ENCODE assay signal across 8 cellular contexts in genomic region chr1:225816643-225817538, GRCh38. TPM values are rescaled to one million over a fixed set of nuclear protein-coding genes. Genes with fewer than 3 reads are reported as not detected.
A peak's percentile ranks its signal among the peaks of the same experiment; 100 is the strongest.
DNase-seq lines count a peak whose midpoint lies in the region; ATAC-seq and TF ChIP-seq lines count a peak whose summit lies in the region.

No MANE protein-coding gene starts in this region.

- no peak for TF ChIP-seq CTCF in A673 (conservative IDR thresholded peaks at IDR 0.05; ENCODE audit: low read depth, low read length)
- no peak for TF ChIP-seq CTCF in glutamatergic neuron (IDR thresholded peaks at IDR 0.05; ENCODE audit: partially characterized antibody, unreplicated experiment)
- no peak for TF ChIP-seq CTCF in osteocyte (IDR thresholded peaks at IDR 0.05)
- no peak for TF ChIP-seq CTCF in activated CD8-positive, alpha-beta T cell treated with anti-CD3 and anti-CD28 coated beads for 36 hours (IDR thresholded peaks at IDR 0.05)

- POLR2A ChIA-PET in A673 (lab: Charles Lee; ENCODE audit: low non-redundant PET), result no interaction called here
- POLR2A ChIA-PET in activated CD8-positive, alpha-beta T cell treated with anti-CD3 and anti-CD28 coated beads for 36 hours (lab: Charles Lee), result no interaction called here

- intact Hi-C loops in A673 (cut with micrococcal nuclease; ENCODE audit: unreplicated experiment), result no loop called here
- intact Hi-C loops in activated CD8-positive, alpha-beta T cell treated with anti-CD3 and anti-CD28 coated beads for 36 hours (cut with micrococcal nuclease), result no loop called here

- no peaks in the 10 kb centered on the region for H3K9me3 ChIP-seq in A673 (ENCODE audit: low read depth, low read length, poor library complexity, severe bottlenecking)

- peak; percentile 9; the same call in 2 of the 3 replicates for ATAC-seq in SK-N-SH treated with all-trans-retinoic acid at 6 μM for 48 hours
- no peak for ATAC-seq in activated CD8-positive, alpha-beta T cell treated with anti-CD3 and anti-CD28 coated beads for 36 hours

- H3K4me1 ChIP-seq in A673 (ENCODE audit: insufficient read depth, low read length, poor library complexity, severe bottlenecking), result peaks cover 31% of the 10 kb centered on the region

- H3K27ac Mint-ChIP-seq in glutamatergic neuron (ENCODE audit: unreplicated experiment), result peak overlapping the region; percentile 83
- peak overlapping the region; percentile 79 for H3K27ac Mint-ChIP-seq in osteocyte (ENCODE audit: unreplicated experiment)
- H3K27ac Mint-ChIP-seq in activated CD8-positive, alpha-beta T cell treated with anti-CD3 and anti-CD28 coated beads for 36 hours, result no peak overlapping the region

- CTCF ChIA-PET in A673 (lab: Charles Lee), result interaction anchor here (0.6 kb wide), 1 partner anchor 17 kb away, joined by 5 read pairs; no protein-coding TSS in a partner anchor
- CTCF ChIA-PET in activated CD8-positive, alpha-beta T cell treated with anti-CD3 and anti-CD28 coated beads for 36 hours (lab: Charles Lee), result interaction anchor here (0.6 kb wide), 1 partner anchor 86 kb away, joined by 3 read pairs; no protein-coding TSS in a partner anchor

- no TSS peak for BruUV-seq in A673 (replicated peaks; lab: Mats Ljungman, UMichigan)

- no peaks in the 10 kb centered on the region for H3K36me3 Mint-ChIP-seq in glutamatergic neuron (ENCODE audit: unreplicated experiment)
- peaks cover 3% of the 10 kb centered on the region for H3K36me3 Mint-ChIP-seq in osteocyte (ENCODE audit: unreplicated experiment)
- H3K36me3 Mint-ChIP-seq in activated CD8-positive, alpha-beta T cell treated with anti-CD3 and anti-CD28 coated beads for 36 hours (ENCODE audit: low read depth), result no peaks in the 10 kb centered on the region

- H3K27me3 Mint-ChIP-seq in glutamatergic neuron (ENCODE audit: unreplicated experiment) (peaks cover 1% of the 10 kb centered on the region), osteocyte (ENCODE audit: unreplicated experiment) (no peaks in the 10 kb centered on the region)
- H3K27me3 Mint-ChIP-seq in activated CD8-positive, alpha-beta T cell treated with anti-CD3 and anti-CD28 coated beads for 36 hours, result no peaks in the 10 kb centered on the region

- H3K36me3 ChIP-seq in A673 (ENCODE audit: insufficient read depth, low read length, poor library complexity, severe bottlenecking), result no peaks in the 10 kb centered on the region

- H3K4me3 Mint-ChIP-seq in glutamatergic neuron (ENCODE audit: unreplicated experiment), result peak overlapping the region; percentile 63
- no peak overlapping the region for H3K4me3 Mint-ChIP-seq in osteocyte (ENCODE audit: unreplicated experiment)
- H3K4me3 Mint-ChIP-seq in activated CD8-positive, alpha-beta T cell treated with anti-CD3 and anti-CD28 coated beads for 36 hours, result no peak overlapping the region

- H3K4me1 Mint-ChIP-seq in glutamatergic neuron (ENCODE audit: low read depth, unreplicated experiment), result peaks cover 43% of the 10 kb centered on the region
- peaks cover 34% of the 10 kb centered on the region for H3K4me1 Mint-ChIP-seq in osteocyte (ENCODE audit: unreplicated experiment)
- peaks cover 5% of the 10 kb centered on the region for H3K4me1 Mint-ChIP-seq in activated CD8-positive, alpha-beta T cell treated with anti-CD3 and anti-CD28 coated beads for 36 hours (ENCODE audit: low read depth)

- no peak for DNase-seq in A673 (ENCODE audit: low spot score)
- no peak for DNase-seq in glutamatergic neuron
- DNase-seq in osteocyte (ENCODE audit: extremely low spot score, unreplicated experiment), result no peak
- no peak for DNase-seq in activated CD8-positive, alpha-beta memory T cell treated with anti-CD3 and anti-CD28 coated beads, Interleukin-2, amount 50 U/mL, for 4 hours
- no peak for DNase-seq in HCEC 1CT
- no peak for DNase-seq in activated CD8-positive, alpha-beta T cell treated with anti-CD3 and anti-CD28 coated beads for 36 hours
- DNase-seq in kidney tubule cell (ENCODE audit: low spot score), result no peak

- H3K4me3 ChIP-seq in A673 (ENCODE audit: low read depth, low read length, poor library complexity, severe bottlenecking), result no peak overlapping the region

- H3K27me3 ChIP-seq in A673 (replicated peaks; ENCODE audit: insufficient read depth, low read depth, low read length, poor library complexity), result no peaks in the 10 kb centered on the region

- H3K9me3 Mint-ChIP-seq in glutamatergic neuron (ENCODE audit: unreplicated experiment), result peaks cover 4% of the 10 kb centered on the region
- no peaks in the 10 kb centered on the region for H3K9me3 Mint-ChIP-seq in osteocyte (ENCODE audit: unreplicated experiment)
- no peaks in the 10 kb centered on the region for H3K9me3 Mint-ChIP-seq in activated CD8-positive, alpha-beta T cell treated with anti-CD3 and anti-CD28 coated beads for 36 hours

- H3K27ac ChIP-seq in A673 (ENCODE audit: low read depth, low read length, poor library complexity, severe bottlenecking), result peak overlapping the region; percentile 4

TF ChIP-seq in SK-N-SH treated with all-trans-retinoic acid at 6 μM for 48 hours, 23 proteins besides CTCF, POLR2A, EP300 and RAD21:
- TF ChIP-seq, protein P1, sequence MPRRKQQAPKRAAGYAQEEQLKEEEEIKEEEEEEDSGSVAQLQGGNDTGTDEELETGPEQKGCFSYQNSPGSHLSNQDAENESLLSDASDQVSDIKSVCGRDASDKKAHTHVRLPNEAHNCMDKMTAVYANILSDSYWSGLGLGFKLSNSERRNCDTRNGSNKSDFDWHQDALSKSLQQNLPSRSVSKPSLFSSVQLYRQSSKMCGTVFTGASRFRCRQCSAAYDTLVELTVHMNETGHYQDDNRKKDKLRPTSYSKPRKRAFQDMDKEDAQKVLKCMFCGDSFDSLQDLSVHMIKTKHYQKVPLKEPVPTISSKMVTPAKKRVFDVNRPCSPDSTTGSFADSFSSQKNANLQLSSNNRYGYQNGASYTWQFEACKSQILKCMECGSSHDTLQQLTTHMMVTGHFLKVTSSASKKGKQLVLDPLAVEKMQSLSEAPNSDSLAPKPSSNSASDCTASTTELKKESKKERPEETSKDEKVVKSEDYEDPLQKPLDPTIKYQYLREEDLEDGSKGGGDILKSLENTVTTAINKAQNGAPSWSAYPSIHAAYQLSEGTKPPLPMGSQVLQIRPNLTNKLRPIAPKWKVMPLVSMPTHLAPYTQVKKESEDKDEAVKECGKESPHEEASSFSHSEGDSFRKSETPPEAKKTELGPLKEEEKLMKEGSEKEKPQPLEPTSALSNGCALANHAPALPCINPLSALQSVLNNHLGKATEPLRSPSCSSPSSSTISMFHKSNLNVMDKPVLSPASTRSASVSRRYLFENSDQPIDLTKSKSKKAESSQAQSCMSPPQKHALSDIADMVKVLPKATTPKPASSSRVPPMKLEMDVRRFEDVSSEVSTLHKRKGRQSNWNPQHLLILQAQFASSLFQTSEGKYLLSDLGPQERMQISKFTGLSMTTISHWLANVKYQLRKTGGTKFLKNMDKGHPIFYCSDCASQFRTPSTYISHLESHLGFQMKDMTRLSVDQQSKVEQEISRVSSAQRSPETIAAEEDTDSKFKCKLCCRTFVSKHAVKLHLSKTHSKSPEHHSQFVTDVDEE (CRISPR knock-in tag; IDR thresholded peaks at IDR 0.05), result no peak
- TF ChIP-seq POU6F1 (CRISPR knock-in tag; IDR thresholded peaks at IDR 0.05; ENCODE audit: borderline replicate concordance, low read depth) (no peak), ZNF565 (CRISPR knock-in tag; conservative IDR thresholded peaks at IDR 0.05; ENCODE audit: low read depth) (no peak)
TF ChIP-seq in SK-N-SH treated with all-trans-retinoic acid at 6 μM for 48 hours: peak in this region for 0.

RNA-seq across cellular contexts. Expression of gene EPHX1, which starts 7.0 kb away (rescaled TPM):
- total RNA-seq in A673 (2021) (22.4 and 22.8 TPM in 2 replicates), glutamatergic neuron (ENCODE audit: unreplicated experiment) (60.4 TPM), osteocyte (30.3 and 32.3 TPM in 2 replicates)
- 1 to 10 TPM; 2.1 to 3.6 TPM for total RNA-seq in activated CD8-positive, alpha-beta T cell treated with anti-CD3 and anti-CD28 coated beads for 36 hours

RNA-seq across cellular contexts. Expression of gene SRP9, which starts 39.3 kb away (rescaled TPM):
- 486 and 491 TPM in 2 replicates for total RNA-seq in A673 (2021)
- 364 TPM for total RNA-seq in glutamatergic neuron (ENCODE audit: unreplicated experiment)
- total RNA-seq in osteocyte, result 213 and 221 TPM in 2 replicates
- total RNA-seq in activated CD8-positive, alpha-beta T cell treated with anti-CD3 and anti-CD28 coated beads for 36 hours, result 100 to 1,000 TPM; 275 to 304 TPM
